ENCODE assay signal across 1 cellular context in the genomic region with DNA sequence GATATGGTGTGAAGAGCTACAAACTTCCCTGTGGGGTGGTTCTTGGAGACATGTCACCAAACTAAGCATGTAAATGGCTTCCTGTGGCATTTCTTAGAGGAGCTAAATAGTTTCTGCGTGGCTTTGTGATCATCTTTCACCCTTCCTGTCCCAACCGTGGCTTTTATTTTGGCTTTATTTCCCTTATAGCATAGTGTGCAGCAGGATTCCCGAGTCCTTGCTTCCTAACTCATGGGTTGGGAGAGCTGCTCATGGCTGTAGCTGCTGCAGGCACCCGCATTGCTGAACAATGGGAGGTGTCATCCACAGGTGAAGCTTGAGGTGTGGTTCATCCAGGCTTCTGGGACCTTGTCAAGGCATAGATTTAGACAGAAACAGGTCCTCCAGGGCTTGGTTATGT.
TF ChIP-seq lines count a peak whose summit lies in the region.

No MANE protein-coding gene starts in this region.

TF ChIP-seq in HepG2, 621 proteins besides CTCF, POLR2A, EP300 and RAD21 (continued from another document):
- TF ChIP-seq, protein P1, sequence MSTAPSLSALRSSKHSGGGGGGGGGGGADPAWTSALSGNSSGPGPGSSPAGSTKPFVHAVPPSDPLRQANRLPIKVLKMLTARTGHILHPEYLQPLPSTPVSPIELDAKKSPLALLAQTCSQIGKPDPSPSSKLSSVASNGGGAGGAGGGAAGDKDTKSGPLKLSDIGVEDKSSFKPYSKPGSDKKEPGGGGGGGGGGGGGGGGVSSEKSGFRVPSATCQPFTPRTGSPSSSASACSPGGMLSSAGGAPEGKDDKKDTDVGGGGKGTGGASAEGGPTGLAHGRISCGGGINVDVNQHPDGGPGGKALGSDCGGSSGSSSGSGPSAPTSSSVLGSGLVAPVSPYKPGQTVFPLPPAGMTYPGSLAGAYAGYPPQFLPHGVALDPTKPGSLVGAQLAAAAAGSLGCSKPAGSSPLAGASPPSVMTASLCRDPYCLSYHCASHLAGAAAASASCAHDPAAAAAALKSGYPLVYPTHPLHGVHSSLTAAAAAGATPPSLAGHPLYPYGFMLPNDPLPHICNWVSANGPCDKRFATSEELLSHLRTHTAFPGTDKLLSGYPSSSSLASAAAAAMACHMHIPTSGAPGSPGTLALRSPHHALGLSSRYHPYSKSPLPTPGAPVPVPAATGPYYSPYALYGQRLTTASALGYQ (CRISPR knock-in tag; IDR thresholded peaks at IDR 0.05), result no peak
- TF ChIP-seq ZSCAN29 (CRISPR knock-in tag; conservative IDR thresholded peaks at IDR 0.05) (no peak), ZNF329 (CRISPR knock-in tag; IDR thresholded peaks at IDR 0.05; ENCODE audit: low read depth) (no peak)
- TF ChIP-seq, protein P2, sequence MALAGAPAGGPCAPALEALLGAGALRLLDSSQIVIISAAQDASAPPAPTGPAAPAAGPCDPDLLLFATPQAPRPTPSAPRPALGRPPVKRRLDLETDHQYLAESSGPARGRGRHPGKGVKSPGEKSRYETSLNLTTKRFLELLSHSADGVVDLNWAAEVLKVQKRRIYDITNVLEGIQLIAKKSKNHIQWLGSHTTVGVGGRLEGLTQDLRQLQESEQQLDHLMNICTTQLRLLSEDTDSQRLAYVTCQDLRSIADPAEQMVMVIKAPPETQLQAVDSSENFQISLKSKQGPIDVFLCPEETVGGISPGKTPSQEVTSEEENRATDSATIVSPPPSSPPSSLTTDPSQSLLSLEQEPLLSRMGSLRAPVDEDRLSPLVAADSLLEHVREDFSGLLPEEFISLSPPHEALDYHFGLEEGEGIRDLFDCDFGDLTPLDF (CRISPR knock-in tag; IDR thresholded peaks at IDR 0.05), result no peak
